In the genomic region with DNA sequence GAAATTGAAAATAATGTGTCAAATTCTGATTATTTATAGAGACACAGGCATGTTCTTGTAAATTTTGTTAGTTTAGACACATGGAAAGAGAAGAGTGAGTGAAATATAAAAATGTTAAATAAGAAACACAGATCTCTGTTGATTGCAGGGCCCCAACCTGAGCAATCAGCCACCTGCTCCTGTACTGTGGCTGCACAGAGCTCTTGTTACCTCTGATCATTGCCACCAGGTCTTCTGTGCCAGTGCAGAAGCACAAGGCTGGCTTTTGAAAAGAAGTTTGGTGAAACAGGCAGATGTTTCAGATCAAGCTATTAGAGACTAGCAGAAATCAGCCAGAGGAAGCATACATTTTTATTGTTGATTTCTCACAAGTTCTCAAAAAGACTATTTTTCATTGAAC, we compare ENCODE assay signal across 15 cellular contexts.
DNase-seq lines count a peak whose midpoint lies in the region; ATAC-seq and TF ChIP-seq lines count a peak whose summit lies in the region.
"Had no signal": no experiment of that assay in that cellular context is flagged by ENCODE, and none has a peak within 500 bp of the region (broad histone marks: within the 10 kb centered on the region; RNA-seq: fewer than 3 reads in every experiment).

No MANE protein-coding gene starts in this region.

- no peaks in the 10 kb centered on the region for H3K36me3 ChIP-seq in DND-41 (ENCODE audit: insufficient read depth, low read length)
- no peaks in the 10 kb centered on the region for H3K36me3 ChIP-seq in naive thymus-derived CD4-positive, alpha-beta T cell (ENCODE audit: control insufficient read depth in 2 of 3, insufficient read depth in 3 of 3, low read length in 3 of 3)
- H3K36me3 ChIP-seq: Peyer's patch had no signal

- no peaks in the 10 kb centered on the region for H3K27me3 Mint-ChIP-seq in activated CD8-positive, alpha-beta memory T cell treated with anti-CD3 and anti-CD28 coated beads, Interleukin-2, amount 10 ng/mL, durations not matched to agents 7 days and 5 days
- H3K27me3 Mint-ChIP-seq in activated T-helper 17 cell treated with anti-CD3 and anti-CD28 coated beads, Interleukin-2, amount 50 U/mL, for 72 hours = no peaks in the 10 kb centered on the region
- no peaks in the 10 kb centered on the region for H3K27me3 Mint-ChIP-seq in naive thymus-derived CD4-positive, alpha-beta T cell

- H3K27me3 ChIP-seq in DND-41 (ENCODE audit: insufficient read depth, low read length, poor library complexity) = no peaks in the 10 kb centered on the region
- no peaks in the 10 kb centered on the region for H3K27me3 ChIP-seq in naive thymus-derived CD4-positive, alpha-beta T cell (ENCODE audit: control insufficient read depth in 2 of 2, insufficient read depth in 2 of 2, low read length in 2 of 2)
- H3K27me3 ChIP-seq: Peyer's patch had no signal

- H3K4me3 Mint-ChIP-seq in activated CD8-positive, alpha-beta memory T cell treated with anti-CD3 and anti-CD28 coated beads, Interleukin-2, amount 10 ng/mL, durations not matched to agents 7 days and 5 days = no peak overlapping the region
- peak overlapping the region; percentile 60 for H3K4me3 Mint-ChIP-seq in activated T-helper 17 cell treated with anti-CD3 and anti-CD28 coated beads, Interleukin-2, amount 50 U/mL, for 72 hours
- peak overlapping the region in 7 of 10 donors; percentile 7 to 60 (median 48) for H3K4me3 Mint-ChIP-seq in naive thymus-derived CD4-positive, alpha-beta T cell
- H3K4me3 Mint-ChIP-seq: CD14-positive monocyte had no signal

- CTCF ChIA-PET in activated CD8-positive, alpha-beta memory T cell treated with anti-CD3 and anti-CD28 coated beads, Interleukin-2, amount 10 ng/mL, durations not matched to agents 7 days and 5 days (lab: Charles Lee) = interaction anchor here (1.3 kb wide), 1 partner anchor 463 kb away, joined by 3 read pairs; no protein-coding TSS in a partner anchor
- CTCF ChIA-PET in naive thymus-derived CD4-positive, alpha-beta T cell (lab: Charles Lee) = no interaction called here

- no peaks in the 10 kb centered on the region for H3K79me2 ChIP-seq in DND-41 (ENCODE audit: insufficient read depth, low read length)

- H3K9me3 ChIP-seq in DND-41 (ENCODE audit: insufficient read depth, low read length, severe bottlenecking) = no peaks in the 10 kb centered on the region
- H3K9me3 ChIP-seq in naive thymus-derived CD4-positive, alpha-beta T cell (ENCODE audit: control insufficient read depth in 2 of 3, low read length in 3 of 3) = no peaks in the 10 kb centered on the region
- H3K9me3 ChIP-seq: A549, Peyer's patch had no signal

- no peaks in the 10 kb centered on the region for H3K36me3 Mint-ChIP-seq in activated CD8-positive, alpha-beta memory T cell treated with anti-CD3 and anti-CD28 coated beads, Interleukin-2, amount 10 ng/mL, durations not matched to agents 7 days and 5 days
- H3K36me3 Mint-ChIP-seq in activated T-helper 17 cell treated with anti-CD3 and anti-CD28 coated beads, Interleukin-2, amount 50 U/mL, for 72 hours (ENCODE audit: low read depth) = no peaks in the 10 kb centered on the region
- no peaks in the 10 kb centered on the region for H3K36me3 Mint-ChIP-seq in naive thymus-derived CD4-positive, alpha-beta T cell
- H3K36me3 Mint-ChIP-seq: CD14-positive monocyte had no signal

- peak overlapping the region; percentile 67 for H3K27ac Mint-ChIP-seq in activated CD8-positive, alpha-beta memory T cell treated with anti-CD3 and anti-CD28 coated beads, Interleukin-2, amount 10 ng/mL, durations not matched to agents 7 days and 5 days
- H3K27ac Mint-ChIP-seq in activated T-helper 17 cell treated with anti-CD3 and anti-CD28 coated beads, Interleukin-2, amount 50 U/mL, for 72 hours = peak overlapping the region; percentile 73
- H3K27ac Mint-ChIP-seq in naive thymus-derived CD4-positive, alpha-beta T cell = peak overlapping the region in 7 of 9 donors; percentile 24 to 78 (median 63)
- H3K27ac Mint-ChIP-seq: CD14-positive monocyte had no signal

- H3K4me3 ChIP-seq in DND-41 (ENCODE audit: low read depth in 1 of 2, low read length in 2 of 2) = no peak overlapping the region
- no peak overlapping the region for H3K4me3 ChIP-seq in naive thymus-derived CD4-positive, alpha-beta T cell (ENCODE audit: low read length)
- H3K4me3 ChIP-seq: A549, Peyer's patch had no signal

- no peak overlapping the region for H3K4me2 ChIP-seq in DND-41 (ENCODE audit: insufficient read depth, low read length)
- H3K4me2 ChIP-seq: A549 had no signal

- no peaks in the 10 kb centered on the region for H4K20me1 ChIP-seq in DND-41 (ENCODE audit: insufficient read depth, low read length)

- no peak for TF ChIP-seq CTCF in DND-41 (IDR thresholded peaks at IDR 0.05; ENCODE audit: borderline replicate concordance, extremely low read depth, low read length, poor library complexity, severe bottlenecking)

- H3K9me3 Mint-ChIP-seq in activated CD8-positive, alpha-beta memory T cell treated with anti-CD3 and anti-CD28 coated beads, Interleukin-2, amount 10 ng/mL, durations not matched to agents 7 days and 5 days (ENCODE audit: low read depth) = no peaks in the 10 kb centered on the region
- no peaks in the 10 kb centered on the region for H3K9me3 Mint-ChIP-seq in activated T-helper 17 cell treated with anti-CD3 and anti-CD28 coated beads, Interleukin-2, amount 50 U/mL, for 72 hours
- H3K9me3 Mint-ChIP-seq in naive thymus-derived CD4-positive, alpha-beta T cell = no peaks in the 10 kb centered on the region
- H3K9me3 Mint-ChIP-seq: CD14-positive monocyte had no signal

- H3K4me1 Mint-ChIP-seq in activated CD8-positive, alpha-beta memory T cell treated with anti-CD3 and anti-CD28 coated beads, Interleukin-2, amount 10 ng/mL, durations not matched to agents 7 days and 5 days = peaks cover 17% of the 10 kb centered on the region
- H3K4me1 Mint-ChIP-seq in activated T-helper 17 cell treated with anti-CD3 and anti-CD28 coated beads, Interleukin-2, amount 50 U/mL, for 72 hours = no peaks in the 10 kb centered on the region
- H3K4me1 Mint-ChIP-seq in naive thymus-derived CD4-positive, alpha-beta T cell = peaks cover 0 to 44% (median 22%) of the 10 kb centered on the region in 7 donors
- H3K4me1 Mint-ChIP-seq: CD14-positive monocyte had no signal

- intact Hi-C loops in naive thymus-derived CD4-positive, alpha-beta T cell (cut with micrococcal nuclease) = loop anchor here in 1 of 2 donors (5.0 kb wide), 1 partner anchor 35 kb away; no protein-coding TSS in a partner anchor

- POLR2A ChIA-PET in naive thymus-derived CD4-positive, alpha-beta T cell (lab: Charles Lee) = no interaction called here

- ATAC-seq in activated CD8-positive, alpha-beta memory T cell treated with anti-CD3 and anti-CD28 coated beads, Interleukin-2, amount 10 ng/mL, durations not matched to agents 7 days and 5 days = no peak
- peak; percentile 70; the same call in 2 of the 3 replicates for ATAC-seq in DND-41 (ENCODE audit: insufficient read depth, low read depth)
- ATAC-seq in activated T-helper 17 cell treated with anti-CD3 and anti-CD28 coated beads, Interleukin-2, amount 50 U/mL, for 72 hours (replicated peaks) = no peak
- ATAC-seq in naive thymus-derived CD4-positive, alpha-beta T cell = no peak
- no peak for ATAC-seq in GM18517 (IDR thresholded peaks at IDR 0.05; ENCODE audit: unreplicated experiment)
- ATAC-seq in GM18868 (IDR thresholded peaks at IDR 0.05; ENCODE audit: unreplicated experiment) = no peak
- ATAC-seq: A549 had no signal

- no peak for DNase-seq in activated CD8-positive, alpha-beta memory T cell treated with anti-CD3 and anti-CD28 coated beads, Interleukin-2, amount 10 ng/mL, durations not matched to agents 7 days and 5 days
- no peak for DNase-seq in activated CD8-positive, alpha-beta memory T cell treated with anti-CD3 and anti-CD28 coated beads for 24 hours
- no peak for DNase-seq in DND-41
- no peak for DNase-seq in naive thymus-derived CD4-positive, alpha-beta T cell
- DNase-seq in NCI-H2107 treated with DMSO at 0.1 percent for 48 hours (lab: John Stamatoyannopoulos, UW; ENCODE audit: unreplicated experiment) = no peak
- DNase-seq: DMS79, Kasumi-1, NCI-H2029, NCI-H510A treated with DMSO at 0.1 percent for 48 hours, Peyer's patch had no signal

- H3K9ac ChIP-seq in DND-41 (ENCODE audit: low read depth, low read length) = no peak overlapping the region

- H3K27ac ChIP-seq in DND-41 (ENCODE audit: low read length) = peak overlapping the region; percentile 49; the same call in 1 of the 2 replicates
- H3K27ac ChIP-seq in naive thymus-derived CD4-positive, alpha-beta T cell (ENCODE audit: low read depth, low read length) = no peak overlapping the region
- H3K27ac ChIP-seq: A549, Peyer's patch had no signal

- H3K4me1 ChIP-seq in DND-41 (ENCODE audit: insufficient read depth, low read length) = peaks cover 26% of the 10 kb centered on the region
- H3K4me1 ChIP-seq in naive thymus-derived CD4-positive, alpha-beta T cell (ENCODE audit: control insufficient read depth in 2 of 2, insufficient read depth in 2 of 2, low read length in 2 of 2) = peaks cover 0 to 4% of the 10 kb centered on the region in 2 donors
- H3K4me1 ChIP-seq: A549, Peyer's patch had no signal

- H2AFZ ChIP-seq in DND-41 (ENCODE audit: low read depth, low read length) = no peak overlapping the region
